ENCODE assay signal across 8 cellular contexts in the genomic region with DNA sequence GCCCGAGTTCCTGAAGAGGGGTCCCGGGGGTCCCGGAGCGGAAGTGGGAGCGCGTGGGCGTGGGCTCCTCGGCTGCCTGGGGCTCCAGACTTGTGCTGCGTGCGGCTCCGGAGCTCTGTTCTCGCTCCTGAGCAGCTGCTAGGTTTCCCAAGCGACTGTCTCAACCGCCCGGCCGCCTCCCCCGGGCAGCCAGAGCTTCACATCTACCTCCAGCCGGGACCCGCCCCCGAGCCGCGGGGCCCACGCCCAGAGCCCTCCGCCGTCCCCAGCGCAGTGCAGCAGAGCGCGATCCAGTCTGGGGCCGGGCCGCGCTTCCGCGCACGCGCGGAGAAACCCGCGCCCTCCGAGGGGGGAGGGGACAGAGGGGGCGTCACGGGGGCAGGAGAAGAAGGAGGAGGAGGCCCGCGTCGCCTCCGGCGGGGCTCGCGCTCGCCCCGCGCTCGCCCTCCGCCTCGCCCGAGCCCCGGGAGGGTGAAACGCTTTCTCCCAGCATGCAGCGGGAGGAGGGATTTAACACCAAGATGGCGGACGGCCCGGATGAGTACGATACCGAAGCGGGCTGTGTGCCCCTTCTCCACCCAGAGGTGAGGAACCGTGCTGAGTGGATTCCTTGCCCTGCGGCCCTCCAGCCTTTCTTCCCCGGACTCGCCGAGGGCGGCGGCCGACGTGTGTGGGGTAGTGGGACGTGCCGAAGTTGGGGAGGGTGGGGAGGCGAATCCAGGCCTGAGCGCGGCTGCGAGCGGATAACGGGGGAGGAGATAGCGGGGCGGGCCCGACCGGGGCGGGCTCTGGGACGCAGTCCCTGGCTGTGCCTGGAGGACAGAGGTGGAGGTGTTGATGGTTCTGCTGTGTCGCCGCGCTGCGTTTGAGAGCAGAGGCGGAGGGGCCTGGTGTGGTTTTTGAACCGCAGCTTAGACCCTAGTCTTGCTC. TPM values are rescaled to one million over a fixed set of nuclear protein-coding genes. Genes with fewer than 3 reads are reported as not detected.
A peak's percentile ranks its signal among the peaks of the same experiment; 100 is the strongest.
DNase-seq lines count a peak whose midpoint lies in the region; ATAC-seq, FAIRE-seq and TF ChIP-seq lines count a peak whose summit lies in the region.

A gene with protein sequence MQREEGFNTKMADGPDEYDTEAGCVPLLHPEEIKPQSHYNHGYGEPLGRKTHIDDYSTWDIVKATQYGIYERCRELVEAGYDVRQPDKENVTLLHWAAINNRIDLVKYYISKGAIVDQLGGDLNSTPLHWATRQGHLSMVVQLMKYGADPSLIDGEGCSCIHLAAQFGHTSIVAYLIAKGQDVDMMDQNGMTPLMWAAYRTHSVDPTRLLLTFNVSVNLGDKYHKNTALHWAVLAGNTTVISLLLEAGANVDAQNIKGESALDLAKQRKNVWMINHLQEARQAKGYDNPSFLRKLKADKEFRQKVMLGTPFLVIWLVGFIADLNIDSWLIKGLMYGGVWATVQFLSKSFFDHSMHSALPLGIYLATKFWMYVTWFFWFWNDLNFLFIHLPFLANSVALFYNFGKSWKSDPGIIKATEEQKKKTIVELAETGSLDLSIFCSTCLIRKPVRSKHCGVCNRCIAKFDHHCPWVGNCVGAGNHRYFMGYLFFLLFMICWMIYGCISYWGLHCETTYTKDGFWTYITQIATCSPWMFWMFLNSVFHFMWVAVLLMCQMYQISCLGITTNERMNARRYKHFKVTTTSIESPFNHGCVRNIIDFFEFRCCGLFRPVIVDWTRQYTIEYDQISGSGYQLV (plus strand): TSS at position 370 of the 930 bp plus-strand sequence. CDS start 122 bp downstream, at position 492.

- CTCF ChIA-PET in H1 (lab: Charles Lee; ENCODE audit: partially characterized antibody): interaction anchor here (0.7 to 8.2 kb wide), 6 partner anchors 22 to 64 kb away, joined by 3 to 41 read pairs (median 4); no protein-coding TSS in a partner anchor

- peak in 1 of 2 experiments; percentile 1; a peak in 1 of 4 replicates for TF ChIP-seq RAD21 in H1 (IDR thresholded peaks at IDR 0.05 in 1 of 2, conservative IDR thresholded peaks at IDR 0.05 in 1 of 2; ENCODE audit: low read depth in 2 of 2, low read length in 2 of 2)

- POLR2A ChIA-PET in H1 (lab: Charles Lee; ENCODE audit: partially characterized antibody): interaction anchor here (0.6 to 2.4 kb wide), 23 partner anchors 9 to 223 kb away, joined by 3 to 15 read pairs (median 4); a partner anchor contains a TSS

- H3K4ac ChIP-seq in H1 (replicated peaks; ENCODE audit: insufficient read length, low read depth, low read length) (peak within 1 kb of the TSS; percentile 100), mesenchymal stem cell (ENCODE audit: low read depth in 1 of 2, low read length in 2 of 2) (peak within 1 kb of the TSS; percentile 96 to 98)

- DNase-seq in COR-L47 (lab: John Stamatoyannopoulos, UW) (peak; percentile 96), HUDEP-2 (lab: John Stamatoyannopoulos, UW; ENCODE audit: unreplicated experiment in 76 of 76) (peak; percentile 12 to 97 (median 90)), NOMO-1 treated with dmso at 0.1 percent for 144 hours (lab: John Stamatoyannopoulos, UW; ENCODE audit: unreplicated experiment) (peak; percentile 89), H1 (ENCODE audit: low read depth in 1 of 2, low spot score in 2 of 2) (peak; percentile 77 to 92), mesenchymal stem cell (peak; percentile 93)
- peak; percentile 71 to 90 (median 81) for DNase-seq in activated CD8-positive, alpha-beta memory T cell treated with anti-CD3 and anti-CD28 coated beads for 48 hours (ENCODE audit: low read depth in 2 of 3, low spot score in 2 of 3)
- peak; percentile 75 for DNase-seq in stimulated activated CD8-positive, alpha-beta memory T cell treated with anti-CD3 and anti-CD28 coated beads, Interleukin-12 subunit alpha, Interleukin-12 subunit beta, amount 100 ng/mL, for 24 hours (ENCODE audit: extremely low read depth)

- H4K20me1 ChIP-seq in H1 (replicated peaks in 1 of 2; ENCODE audit: control insufficient read depth in 1 of 2, insufficient read depth in 2 of 2, low read length in 2 of 2): peaks cover 0 to 3% of the 10 kb centered on the region in 2 experiments

- peak within 1 kb of the TSS; percentile 53 for H3K23ac ChIP-seq in H1 (ENCODE audit: insufficient read length)
- peak within 1 kb of the TSS in 1 of 2 experiments; percentile 34 for H3K23ac ChIP-seq in mesenchymal stem cell (ENCODE audit: low read length in 2 of 2)

- H3K4me3 ChIP-seq in H1 (ENCODE audit: extremely low read depth in 1 of 4, insufficient read depth in 2 of 4, low read depth in 3 of 4, low read length in 4 of 4): peak within 1 kb of the TSS; percentile 82 to 98 (median 94)
- peak within 1 kb of the TSS; percentile 94 to 95 for H3K4me3 ChIP-seq in mesenchymal stem cell (ENCODE audit: insufficient read depth in 1 of 2, low read depth in 1 of 2, low read length in 2 of 2)

- H2BK20ac ChIP-seq in H1 (ENCODE audit: low read length): no peak within 1 kb of the TSS

- H3K27me3 ChIP-seq in H1 (replicated peaks in 1 of 4; ENCODE audit: control insufficient read depth in 3 of 4, extremely low read depth in 1 of 4, insufficient read depth in 3 of 4, low read length in 3 of 4) (no peaks in the 10 kb centered on the region), mesenchymal stem cell (ENCODE audit: control insufficient read depth in 1 of 2, insufficient read depth in 1 of 2, low read length in 2 of 2) (no peaks in the 10 kb centered on the region)

- no peak for TF ChIP-seq EP300 in H1 (IDR thresholded peaks at IDR 0.05; ENCODE audit: borderline replicate concordance in 1 of 2, low read depth in 2 of 2, low read length in 2 of 2)

- H3K18ac ChIP-seq in H1 (ENCODE audit: extremely low read depth, low read length) (peak within 1 kb of the TSS; percentile 100), mesenchymal stem cell (ENCODE audit: low read depth in 1 of 2, low read length in 2 of 2) (peak within 1 kb of the TSS; percentile 99)

- ATAC-seq in GM21381 (IDR thresholded peaks at IDR 0.05; ENCODE audit: unreplicated experiment): peak; percentile 90

- H3K14ac ChIP-seq in H1 (ENCODE audit: insufficient read length) (peak within 1 kb of the TSS; percentile 62), mesenchymal stem cell (ENCODE audit: low read length in 2 of 2) (peak within 1 kb of the TSS in 1 of 2 experiments; percentile 99)

- no peaks in the 10 kb centered on the region for H3K9me3 ChIP-seq in H1 (ENCODE audit: insufficient read depth in 2 of 2, low read depth in 1 of 2, low read length in 1 of 2)
- H3K9me3 ChIP-seq in mesenchymal stem cell (ENCODE audit: control insufficient read depth, low read length): no peaks in the 10 kb centered on the region

- WGBS in H1 (ENCODE audit: extremely low coverage in 1 of 2, insufficient coverage in 1 of 2, insufficient read length in 1 of 2, insufficient replicate concordance in 2 of 2, low coverage in 1 of 2, low lambda C conversion rate in 2 of 2, missing lambda C conversion rate in 1 of 2), 2 experiments: 1% methylated on average over 68 of the region's 93 CpGs; no CpG with 5 or more reads in 1 of the 2 experiments
- under 1% methylated on average over 83 of the region's 93 CpGs for WGBS in mesenchymal stem cell

- H2AK5ac ChIP-seq in H1 (ENCODE audit: low read depth, low read length) (peak within 1 kb of the TSS; percentile 43; the same call in 1 of the 2 replicates), mesenchymal stem cell (ENCODE audit: low read length, severe bottlenecking) (no peak within 1 kb of the TSS)

- peaks cover 2% of the 10 kb centered on the region; the same call in 1 of the 2 replicates for H3K79me1 ChIP-seq in H1 (ENCODE audit: low read depth, low read length)
- H3K79me1 ChIP-seq in mesenchymal stem cell (replicated peaks; ENCODE audit: low read length, poor library complexity, severe bottlenecking): peaks cover 3% of the 10 kb centered on the region

- H2BK15ac ChIP-seq in H1 (ENCODE audit: low read length): no peak within 1 kb of the TSS; the same call in 1 of the 2 replicates
- peak within 1 kb of the TSS; percentile 3 for H2BK15ac ChIP-seq in mesenchymal stem cell (ENCODE audit: low read depth, poor library complexity, severe bottlenecking)

- peaks cover 16 to 46% of the 10 kb centered on the region in 2 experiments for H3K79me2 ChIP-seq in H1 (ENCODE audit: control insufficient read depth in 1 of 2, insufficient read depth in 2 of 2, low read length in 2 of 2)

- H3K23me2 ChIP-seq in H1 (ENCODE audit: low read depth, low read length): peaks cover 3% of the 10 kb centered on the region

- H2BK120ac ChIP-seq in H1 (replicated peaks; ENCODE audit: low read depth, low read length) (peak within 1 kb of the TSS; percentile 91), mesenchymal stem cell (ENCODE audit: low read depth, low read length) (peak within 1 kb of the TSS; percentile 65)

- peak within 1 kb of the TSS; percentile 93 to 99 (median 98) for H3K9ac ChIP-seq in H1 (replicated peaks in 1 of 4; ENCODE audit: extremely low read depth in 1 of 4, low read depth in 3 of 4, low read length in 3 of 4)
- peak within 1 kb of the TSS; percentile 98 for H3K9ac ChIP-seq in mesenchymal stem cell (ENCODE audit: low read length)

- no peak for FAIRE-seq in H1 (lab: Jason Lieb, UNC)

- peak within 1 kb of the TSS; percentile 99 for H4K5ac ChIP-seq in H1 (ENCODE audit: insufficient read length, low read depth, low read length)

- H3K4me1 ChIP-seq in H1 (replicated peaks in 1 of 4; ENCODE audit: control insufficient read depth in 3 of 4, insufficient read depth in 4 of 4, low read length in 3 of 4) (peaks cover 2 to 14% (median 7%) of the 10 kb centered on the region in 4 experiments; a peak in 6 of 7 replicates), mesenchymal stem cell (ENCODE audit: control insufficient read depth, insufficient read depth, low read depth, low read length) (peaks cover 5% of the 10 kb centered on the region)

- H3K36me3 ChIP-seq in H1 (ENCODE audit: control insufficient read depth in 2 of 4, insufficient read depth in 4 of 4, low read length in 3 of 4) (no peaks in the 10 kb centered on the region), mesenchymal stem cell (ENCODE audit: control insufficient read depth in 1 of 2, insufficient read depth in 2 of 2, low read depth in 1 of 2, low read length in 2 of 2) (no peaks in the 10 kb centered on the region)

- TF ChIP-seq CTCF in H1 (IDR thresholded peaks at IDR 0.05; ENCODE audit: control extremely low read depth in 1 of 3, insufficient read depth in 1 of 3, low read depth in 1 of 3, low read length in 3 of 3): no peak

- peak; percentile 48 to 94 for TF ChIP-seq POLR2A in H1 (IDR thresholded peaks at IDR 0.05; ENCODE audit: control extremely low read depth in 1 of 2, low read depth in 2 of 2, low read length in 2 of 2)

- H4K8ac ChIP-seq in H1 (ENCODE audit: extremely low read depth, insufficient read depth, low read length): peak within 1 kb of the TSS; percentile 100
- peak within 1 kb of the TSS; percentile 97 for H4K8ac ChIP-seq in mesenchymal stem cell (ENCODE audit: low read length)

- H2AFZ ChIP-seq in H1 (ENCODE audit: low read length): peak within 1 kb of the TSS; percentile 99
- H2AFZ ChIP-seq in mesenchymal stem cell (ENCODE audit: low read depth, low read length): peak within 1 kb of the TSS; percentile 99

- H3K27ac ChIP-seq in H1 (ENCODE audit: low read depth, low read length) (peak within 1 kb of the TSS; percentile 100), mesenchymal stem cell (ENCODE audit: low read length, poor library complexity, severe bottlenecking) (peak within 1 kb of the TSS; percentile 99)

- H2BK12ac ChIP-seq in H1 (ENCODE audit: low read depth, low read length): peak within 1 kb of the TSS; percentile 85; the same call in 1 of the 2 replicates
- H2BK12ac ChIP-seq in mesenchymal stem cell (ENCODE audit: low read length in 2 of 2): no peak within 1 kb of the TSS

- H4K91ac ChIP-seq in H1 (replicated peaks; ENCODE audit: insufficient read length, low read length) (peak within 1 kb of the TSS; percentile 99), mesenchymal stem cell (ENCODE audit: low read length) (peak within 1 kb of the TSS; percentile 96)

- H3K56ac ChIP-seq in H1 (replicated peaks; ENCODE audit: insufficient read length, low read depth, low read length): peak within 1 kb of the TSS; percentile 100

- H2BK5ac ChIP-seq in H1 (ENCODE audit: low read depth, low read length) (peak within 1 kb of the TSS; percentile 95), mesenchymal stem cell (ENCODE audit: low read depth, low read length, poor library complexity, severe bottlenecking) (peak within 1 kb of the TSS; percentile 97)

- H3K4me2 ChIP-seq in H1 (ENCODE audit: insufficient read depth in 1 of 2, low read depth in 2 of 2, low read length in 2 of 2) (peak within 1 kb of the TSS; percentile 76 to 96), mesenchymal stem cell (ENCODE audit: low read length, poor library complexity, severe bottlenecking) (peak within 1 kb of the TSS; percentile 75)

RNA-seq across cellular contexts. Expression of the gene that starts here (rescaled TPM):
- 27.6 and 32.1 TPM in 2 replicates for total RNA-seq in H1 (2021; fragmentation: NEBNext Ultra II Directional; extraction: Animal tissue kit (Norgen Biotek cat#: 25700))
- polyA plus RNA-seq in H1 (2011; rRNA removed): 17.3 and 28.9 TPM in 2 replicates
- polyA plus RNA-seq in H1 (2011; cell fraction: cytosol; rRNA removed): 26.9 TPM
- 49.1 TPM for polyA plus RNA-seq in H1 (2011; cell fraction: nucleus; rRNA removed)
- polyA plus RNA-seq in H1 (2012, experiment 1 of 2): 20.6 to 32.5 TPM (median 27.1 TPM) in 4 replicates
- polyA plus RNA-seq in H1 (2012, experiment 2 of 2): 1.3 TPM
- polyA plus RNA-seq in H1 (2013, experiment 1 of 2): 15.8 TPM
- 14.0 TPM for polyA plus RNA-seq in H1 (2013, experiment 2 of 2)
- polyA minus RNA-seq in H1 (2011; rRNA and poly(A)+ RNA removed): 149 and 270 TPM in 2 replicates
- polyA minus RNA-seq in H1 (2011; cell fraction: cytosol; rRNA and poly(A)+ RNA removed): 38.8 TPM
- polyA minus RNA-seq in H1 (2011; cell fraction: nucleus; rRNA and poly(A)+ RNA removed): 145 TPM
- polyA plus RNA-seq in mesenchymal stem cell (2013, experiment 1 of 2): 9.1 TPM
- 8.4 TPM for polyA plus RNA-seq in mesenchymal stem cell (2013, experiment 2 of 2)

Comparison
In these comparisons a context has a peak if more than half of its experiments do, and no peak if none do; other contexts are left out.
1. Peak in every context shown above with its lines: DNase-seq, ATAC-seq, H3K4me3 ChIP-seq and H3K27ac ChIP-seq.